8 cellular contexts compared by ENCODE assay signal in the genomic region with DNA sequence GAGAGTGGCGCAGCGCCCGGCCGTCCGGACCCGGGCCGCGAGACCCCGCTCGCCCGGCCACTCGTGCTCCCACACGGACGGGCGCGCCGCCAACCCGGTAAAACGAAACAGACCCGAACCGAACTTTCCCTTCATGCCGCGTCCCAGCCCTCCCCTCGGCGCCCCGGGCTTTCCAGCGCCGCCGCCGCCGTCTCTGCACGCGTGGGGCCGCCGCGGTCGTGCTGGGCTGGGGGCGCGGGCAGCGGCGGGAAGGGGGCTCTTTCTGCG. TPM values are rescaled to one million over a fixed set of nuclear protein-coding genes. Genes with fewer than 3 reads are reported as not detected.
DNase-seq lines count a peak whose midpoint lies in the region; TF ChIP-seq lines count a peak whose summit lies in the region.

No MANE protein-coding gene starts in this region.

- intact Hi-C loops in esophagus muscularis mucosa (cut with DNase I) = loop anchor here (5.0 to 10.0 kb wide), 4 partner anchors 75 to 307 kb away; no protein-coding TSS in a partner anchor

- DNase-seq in GM13976 (ENCODE audit: low spot score) (peak; percentile 62), LNCaP clone FGC (ENCODE audit: low read depth) (no peak), esophagus muscularis mucosa (ENCODE audit: extremely low spot score) (no peak), OCI-M2 (lab: John Stamatoyannopoulos, UW; ENCODE audit: unreplicated experiment) (no peak), NCI-H524 treated with DMSO at 0.1 percent for 48 hours (lab: John Stamatoyannopoulos, UW) (no peak), midbrain (lab: John Stamatoyannopoulos, UW) (no peak), NCI-H1048 (lab: John Stamatoyannopoulos, UW) (no peak)

- TF ChIP-seq EP300 in esophagus muscularis mucosa (IDR thresholded peaks at IDR 0.05) = no peak

- H3K79me2 ChIP-seq in parathyroid adenoma = peaks cover 11% of the 10 kb centered on the region

- TF ChIP-seq CTCF in GM13976 (IDR thresholded peaks at IDR 0.05; ENCODE audit: borderline replicate concordance, control extremely low read depth, extremely low read depth, insufficient read depth, missing control alignments) (no peak), LNCaP clone FGC (IDR thresholded peaks at IDR 0.05; ENCODE audit: control insufficient read depth, extremely low read depth, insufficient read depth) (no peak), esophagus muscularis mucosa (IDR thresholded peaks at IDR 0.05) (no peak), parathyroid adenoma (IDR thresholded peaks at IDR 0.05) (no peak)

- H3K4me3 ChIP-seq in LNCaP clone FGC (ENCODE audit: low read depth, low read length) (peak overlapping the region; percentile 70), esophagus muscularis mucosa (peak overlapping the region; percentile 76 to 99 (median 96)), parathyroid adenoma (ENCODE audit: low read depth, low read length) (peak overlapping the region; percentile 75)

- no peaks in the 10 kb centered on the region for H3K27me3 ChIP-seq in esophagus muscularis mucosa
- no peaks in the 10 kb centered on the region for H3K27me3 ChIP-seq in parathyroid adenoma (ENCODE audit: control insufficient read depth, insufficient read depth, low read length)

- WGBS in esophagus muscularis mucosa = 0% methylated on average over 2 of the region's 42 CpGs

- H3K4me1 ChIP-seq in esophagus muscularis mucosa (peaks cover 18 to 48% (median 45%) of the 10 kb centered on the region in 4 donors), parathyroid adenoma (peaks cover 9% of the 10 kb centered on the region)

- H3K9ac ChIP-seq in parathyroid adenoma = peak overlapping the region; percentile 53

- peak overlapping the region; percentile 83 for H2AFZ ChIP-seq in parathyroid adenoma

- H3K27ac ChIP-seq in esophagus muscularis mucosa (replicated peaks in 1 of 4) (peak overlapping the region; percentile 95 to 99 (median 96)), parathyroid adenoma (peak overlapping the region; percentile 85)

- in situ Hi-C loops in GM13976 (cut with MboI; ENCODE audit: low sequenced_read_pairs, unreplicated experiment) = no loop called here

- no peak for TF ChIP-seq POLR2A in esophagus muscularis mucosa (IDR thresholded peaks at IDR 0.05; ENCODE audit: low read depth)

- no peaks in the 10 kb centered on the region for H3K36me3 ChIP-seq in esophagus muscularis mucosa
- no peaks in the 10 kb centered on the region for H3K36me3 ChIP-seq in parathyroid adenoma (ENCODE audit: control insufficient read depth, insufficient read depth, low read length)

- peak overlapping the region; percentile 60 for H3K4me2 ChIP-seq in parathyroid adenoma (ENCODE audit: low read length)

- H3K9me3 ChIP-seq in esophagus muscularis mucosa (no peaks in the 10 kb centered on the region), parathyroid adenoma (ENCODE audit: control insufficient read depth, low read length) (no peaks in the 10 kb centered on the region)

RNA-seq across cellular contexts. Expression of a gene that starts 0.2 kb away (rescaled TPM):
- total RNA-seq in esophagus muscularis mucosa = 10 to 100 TPM; 19.5 to 34.3 (median 29.2) TPM
